Comparison of ENCODE assay signal across 1 cellular context in the genomic region with DNA sequence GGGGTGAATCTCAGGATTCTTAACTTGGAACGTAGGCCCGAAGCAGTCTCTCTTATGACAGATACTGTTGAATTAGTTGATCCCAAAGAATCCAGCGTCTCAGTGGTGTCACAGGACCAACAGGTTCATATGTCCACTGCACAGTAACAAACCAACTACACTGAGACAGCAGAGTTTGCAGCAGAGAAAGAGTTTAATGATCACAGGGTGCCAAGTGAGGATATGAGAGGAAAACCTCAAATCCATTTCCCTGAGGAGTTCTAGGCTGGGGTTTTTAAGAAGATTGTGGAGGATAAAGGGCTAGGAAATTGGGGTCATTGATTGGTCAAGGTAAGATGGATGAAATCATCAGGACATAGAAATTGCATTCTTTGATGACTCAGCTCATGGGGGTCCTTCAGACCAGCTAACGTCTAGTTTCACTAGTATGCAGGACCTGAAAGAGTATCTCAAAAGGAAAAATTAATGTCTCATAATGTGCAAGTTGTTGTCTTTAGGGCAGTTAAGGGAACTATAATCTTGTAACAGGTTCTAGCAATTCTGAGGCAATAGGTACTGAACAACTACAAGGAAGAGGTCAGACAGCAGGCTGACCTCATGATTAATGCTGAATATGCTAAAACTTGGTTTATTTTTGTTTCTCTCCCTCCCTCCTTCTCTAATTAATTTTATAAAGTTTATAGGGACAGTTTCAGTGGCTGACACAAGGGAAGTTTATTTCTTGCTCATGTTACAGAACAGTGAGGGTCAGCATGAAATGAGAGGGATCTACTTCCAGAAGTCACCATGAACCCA.
TF ChIP-seq lines count a peak whose summit lies in the region.

No MANE protein-coding gene starts in this region.

TF ChIP-seq in HCT116, 20 proteins besides CTCF, POLR2A, EP300 and RAD21 (continued from another document):
- TF ChIP-seq JUND (IDR thresholded peaks at IDR 0.05) (no peak), ELF1 (IDR thresholded peaks at IDR 0.05; ENCODE audit: borderline replicate concordance, low read depth) (no peak)
